Comparison of ENCODE assay signal across 15 cellular contexts in genomic region chr19:28631931-28632330, GRCh38.
DNase-seq lines count a peak whose midpoint lies in the region; ATAC-seq and TF ChIP-seq lines count a peak whose summit lies in the region.
"Had no signal": no experiment of that assay in that cellular context is flagged by ENCODE, and none has a peak within 500 bp of the region (broad histone marks: within the 10 kb centered on the region; RNA-seq: fewer than 3 reads in every experiment).

No MANE protein-coding gene starts in this region.

- intact Hi-C loops in CD8-positive, alpha-beta T cell (cut with DNase I, micrococcal nuclease): loop anchor here in 1 of 2 experiments (5.0 kb wide), 1 partner anchor 390 kb away; no protein-coding TSS in a partner anchor

- H3K4me3 ChIP-seq in CD8-positive, alpha-beta T cell (ENCODE audit: low read depth, low read length): no peak overlapping the region
- H3K4me3 ChIP-seq in KMS-11 (IDR thresholded peaks at IDR 0.05; ENCODE audit: insufficient read depth, low read depth, low read length) (no peak overlapping the region), SU-DHL-6 (ENCODE audit: insufficient read depth, low read length, poor library complexity, severe bottlenecking) (peak overlapping the region; percentile 39), neural progenitor cell (no peak overlapping the region)
- no peak overlapping the region for H3K4me3 ChIP-seq in effector memory CD4-positive, alpha-beta T cell (ENCODE audit: insufficient read depth, low read depth, low read length, poor library complexity, severe bottlenecking)

- H3K27me3 Mint-ChIP-seq in CD8-positive, alpha-beta T cell (ENCODE audit: low read depth): no peaks in the 10 kb centered on the region
- no peaks in the 10 kb centered on the region for H3K27me3 Mint-ChIP-seq in neural progenitor cell (ENCODE audit: insufficient read depth, low read depth)
- no peaks in the 10 kb centered on the region for H3K27me3 Mint-ChIP-seq in type B pancreatic cell
- H3K27me3 Mint-ChIP-seq: B cell had no signal

- H3K27ac ChIP-seq in CD8-positive, alpha-beta T cell (ENCODE audit: low read depth, low read length): no peak overlapping the region
- H3K27ac ChIP-seq in KMS-11: peak overlapping the region; percentile 89
- peak overlapping the region; percentile 95 for H3K27ac ChIP-seq in SU-DHL-6 (ENCODE audit: low read depth, low read length)
- no peak overlapping the region for H3K27ac ChIP-seq in neural progenitor cell
- H3K27ac ChIP-seq in effector memory CD4-positive, alpha-beta T cell (ENCODE audit: insufficient read depth, low read length, poor library complexity, severe bottlenecking): no peak overlapping the region

- peaks cover 9% of the 10 kb centered on the region for H3K9me3 Mint-ChIP-seq in CD8-positive, alpha-beta T cell
- H3K9me3 Mint-ChIP-seq in neural progenitor cell (peaks cover 23% of the 10 kb centered on the region), type B pancreatic cell (peaks cover 11% of the 10 kb centered on the region)

- no peaks in the 10 kb centered on the region for H3K9me2 ChIP-seq in SU-DHL-6 (replicated peaks; ENCODE audit: insufficient read depth, low read length)

- ATAC-seq in CD8-positive, alpha-beta T cell: no peak
- no peak for ATAC-seq in HG03175 (IDR thresholded peaks at IDR 0.05; ENCODE audit: unreplicated experiment)

- peak overlapping the region; percentile 78 for H3K27ac Mint-ChIP-seq in CD8-positive, alpha-beta T cell
- H3K27ac Mint-ChIP-seq in neural progenitor cell (no peak overlapping the region), type B pancreatic cell (no peak overlapping the region)
- H3K27ac Mint-ChIP-seq: B cell had no signal

- H3K9ac ChIP-seq in KMS-11 (peak overlapping the region; percentile 67), SU-DHL-6 (ENCODE audit: low read length) (peak overlapping the region; percentile 56), neural progenitor cell (no peak overlapping the region)

- no peaks in the 10 kb centered on the region for H3K27me3 ChIP-seq in CD8-positive, alpha-beta T cell (ENCODE audit: insufficient read depth, low read length)
- H3K27me3 ChIP-seq in KMS-11 (ENCODE audit: insufficient read depth, low read depth): no peaks in the 10 kb centered on the region
- no peaks in the 10 kb centered on the region for H3K27me3 ChIP-seq in SU-DHL-6 (ENCODE audit: low read length)
- no peaks in the 10 kb centered on the region for H3K27me3 ChIP-seq in neural progenitor cell
- no peaks in the 10 kb centered on the region for H3K27me3 ChIP-seq in effector memory CD4-positive, alpha-beta T cell (replicated peaks; ENCODE audit: control insufficient read depth, insufficient read depth, low read length, poor library complexity, severe bottlenecking)

- peak overlapping the region; percentile 60 for H2AFZ ChIP-seq in KMS-11 (ENCODE audit: low read depth)
- H2AFZ ChIP-seq in SU-DHL-6 (ENCODE audit: low read depth, low read length, severe bottlenecking): peak overlapping the region; percentile 70
- peak overlapping the region; percentile 45 for H2AFZ ChIP-seq in neural progenitor cell (replicated peaks)

- H3K4me1 ChIP-seq in CD8-positive, alpha-beta T cell (ENCODE audit: insufficient read depth, low read length): peaks cover 12% of the 10 kb centered on the region
- H3K4me1 ChIP-seq in KMS-11 (ENCODE audit: low read depth, poor library complexity, severe bottlenecking) (peaks cover 64% of the 10 kb centered on the region), neural progenitor cell (no peaks in the 10 kb centered on the region)
- H3K4me1 ChIP-seq in effector memory CD4-positive, alpha-beta T cell (ENCODE audit: control insufficient read depth, insufficient read depth, low read length, poor library complexity, severe bottlenecking): no peaks in the 10 kb centered on the region

- H3K4me2 ChIP-seq in KMS-11: peak overlapping the region; percentile 87
- peak overlapping the region; percentile 70 for H3K4me2 ChIP-seq in SU-DHL-6 (ENCODE audit: low read depth, low read length, poor library complexity, severe bottlenecking)
- no peak overlapping the region for H3K4me2 ChIP-seq in neural progenitor cell

- no peak overlapping the region for H3K4me3 Mint-ChIP-seq in CD8-positive, alpha-beta T cell
- H3K4me3 Mint-ChIP-seq in neural progenitor cell: no peak overlapping the region
- H3K4me3 Mint-ChIP-seq in type B pancreatic cell: no peak overlapping the region
- H3K4me3 Mint-ChIP-seq: B cell had no signal

- H3K9me3 ChIP-seq in CD8-positive, alpha-beta T cell (ENCODE audit: low read length): no peaks in the 10 kb centered on the region
- H3K9me3 ChIP-seq in SU-DHL-6 (ENCODE audit: insufficient read depth, low read length) (peaks cover 8% of the 10 kb centered on the region; the same call in 1 of the 2 replicates), neural progenitor cell (ENCODE audit: low read depth) (no peaks in the 10 kb centered on the region)
- H3K9me3 ChIP-seq in effector memory CD4-positive, alpha-beta T cell (ENCODE audit: control insufficient read depth, low read length): no peaks in the 10 kb centered on the region

- no peaks in the 10 kb centered on the region for H4K20me1 ChIP-seq in KMS-11 (ENCODE audit: insufficient read depth)
- no peaks in the 10 kb centered on the region for H4K20me1 ChIP-seq in SU-DHL-6 (ENCODE audit: low read depth, low read length)
- no peaks in the 10 kb centered on the region for H4K20me1 ChIP-seq in neural progenitor cell (ENCODE audit: low read depth)

- H3K4me1 Mint-ChIP-seq in CD8-positive, alpha-beta T cell (ENCODE audit: low read depth): peaks cover 21% of the 10 kb centered on the region
- H3K4me1 Mint-ChIP-seq in neural progenitor cell (no peaks in the 10 kb centered on the region), type B pancreatic cell (ENCODE audit: unreplicated experiment) (no peaks in the 10 kb centered on the region)

- H3K36me3 ChIP-seq in CD8-positive, alpha-beta T cell (ENCODE audit: insufficient read depth, low read length): no peaks in the 10 kb centered on the region
- H3K36me3 ChIP-seq in KMS-11 (ENCODE audit: insufficient read depth) (no peaks in the 10 kb centered on the region), SU-DHL-6 (ENCODE audit: low read length) (peaks cover 5% of the 10 kb centered on the region), neural progenitor cell (no peaks in the 10 kb centered on the region)
- H3K36me3 ChIP-seq in effector memory CD4-positive, alpha-beta T cell (ENCODE audit: control insufficient read depth, insufficient read depth, low read length): no peaks in the 10 kb centered on the region

- peaks cover 37% of the 10 kb centered on the region for H3F3A ChIP-seq in SU-DHL-6 (ENCODE audit: insufficient read depth)
- no peaks in the 10 kb centered on the region for H3F3A ChIP-seq in neural progenitor cell (ENCODE audit: low read depth)

- DNase-seq in CD8-positive, alpha-beta T cell: no peak
- DNase-seq in neural progenitor cell (ENCODE audit: low spot score) (no peak), type B pancreatic cell (ENCODE audit: extremely low spot score, unreplicated experiment) (no peak)
- no peak for DNase-seq in effector memory CD4-positive, alpha-beta T cell
- DNase-seq: EL, NCI-H1092, NCI-H1694, NCI-H2107, NCI-H226, NCI-H526, SHP77 treated with DMSO at 0.1 percent for 48 hours had no signal

- CTCF ChIA-PET in CD8-positive, alpha-beta T cell (lab: Charles Lee): no interaction called here

- no peaks in the 10 kb centered on the region for H3K79me2 ChIP-seq in KMS-11 (ENCODE audit: insufficient read depth, low read depth)
- peaks cover 12% of the 10 kb centered on the region; the same call in 1 of the 2 replicates for H3K79me2 ChIP-seq in SU-DHL-6 (ENCODE audit: insufficient read depth, low read length)
- H3K79me2 ChIP-seq in neural progenitor cell (ENCODE audit: low read depth): no peaks in the 10 kb centered on the region

- POLR2A ChIA-PET in CD8-positive, alpha-beta T cell (lab: Charles Lee): no interaction called here

- TF ChIP-seq CTCF in CD8-positive, alpha-beta T cell (IDR thresholded peaks at IDR 0.05): no peak
- no peak for TF ChIP-seq CTCF in KMS-11 (conservative IDR thresholded peaks at IDR 0.05; ENCODE audit: low read depth, low read length)
- TF ChIP-seq CTCF in SU-DHL-6 (IDR thresholded peaks at IDR 0.05; ENCODE audit: insufficient read depth, low read length, poor library complexity, severe bottlenecking): no peak
- no peak for TF ChIP-seq CTCF in neural progenitor cell (IDR thresholded peaks at IDR 0.05)
- TF ChIP-seq CTCF in type B pancreatic cell (conservative IDR thresholded peaks at IDR 0.05): no peak

- no peaks in the 10 kb centered on the region for H3K36me3 Mint-ChIP-seq in CD8-positive, alpha-beta T cell
- H3K36me3 Mint-ChIP-seq in neural progenitor cell (peaks cover 1% of the 10 kb centered on the region), type B pancreatic cell (no peaks in the 10 kb centered on the region)

Comparison
In these comparisons a context has a peak if more than half of its experiments do, and no peak if none do; other contexts are left out.
1. H3K27ac ChIP-seq: peak in KMS-11 (single experiment) and SU-DHL-6 (single experiment); none in CD8-positive, alpha-beta T cell (single experiment), neural progenitor cell (single experiment) and effector memory CD4-positive, alpha-beta T cell (single experiment).
2. Peak in every context shown above with its lines, with median percentiles within 50 percentile points of each other: H2AFZ ChIP-seq.